In the genomic region with DNA sequence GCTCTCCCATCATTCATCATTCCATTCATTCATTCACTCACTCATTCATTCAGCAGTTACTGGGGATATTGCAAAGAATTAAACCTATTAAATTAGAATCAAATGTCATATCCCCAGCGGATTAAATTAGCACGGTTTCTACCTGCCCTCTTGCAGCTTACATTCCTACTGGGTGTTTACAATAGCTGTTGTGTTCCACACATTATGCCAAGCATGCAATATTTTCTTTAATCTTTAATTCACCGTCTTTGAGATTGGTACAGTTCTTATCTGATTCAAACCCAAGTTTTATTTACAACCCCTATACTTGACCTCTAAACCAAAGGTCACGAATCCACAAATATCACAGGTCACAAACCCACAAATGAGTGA, we compare ENCODE assay signal across 1 cellular context.
TF ChIP-seq lines count a peak whose summit lies in the region.

No MANE protein-coding gene starts in this region.

TF ChIP-seq in endothelial cell of umbilical vein, 7 proteins besides CTCF, POLR2A, EP300 and RAD21 (continued from another document):
- no peak for TF ChIP-seq JUN (IDR thresholded peaks at IDR 0.05; ENCODE audit: borderline replicate concordance, insufficient read depth, insufficient read length, low read depth)
- TF ChIP-seq, protein P1, sequence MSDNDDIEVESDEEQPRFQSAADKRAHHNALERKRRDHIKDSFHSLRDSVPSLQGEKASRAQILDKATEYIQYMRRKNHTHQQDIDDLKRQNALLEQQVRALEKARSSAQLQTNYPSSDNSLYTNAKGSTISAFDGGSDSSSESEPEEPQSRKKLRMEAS (IDR thresholded peaks at IDR 0.05; ENCODE audit: insufficient read depth, insufficient read length): no peak
- no peak for TF ChIP-seq POLR2AphosphoS5 (IDR thresholded peaks at IDR 0.05; ENCODE audit: insufficient read depth, low read depth, low read length)
- no peak for TF ChIP-seq FOS (IDR thresholded peaks at IDR 0.05; ENCODE audit: borderline replicate concordance, insufficient read depth, low read length)
- no peak for TF ChIP-seq MYC (IDR thresholded peaks at IDR 0.05; ENCODE audit: low read depth, low read length)
- no peak for TF ChIP-seq EZH2 (IDR thresholded peaks at IDR 0.05; ENCODE audit: borderline replicate concordance, low read depth, low read length, severe bottlenecking)
